7 cellular contexts compared by ENCODE assay signal in the genomic region with DNA sequence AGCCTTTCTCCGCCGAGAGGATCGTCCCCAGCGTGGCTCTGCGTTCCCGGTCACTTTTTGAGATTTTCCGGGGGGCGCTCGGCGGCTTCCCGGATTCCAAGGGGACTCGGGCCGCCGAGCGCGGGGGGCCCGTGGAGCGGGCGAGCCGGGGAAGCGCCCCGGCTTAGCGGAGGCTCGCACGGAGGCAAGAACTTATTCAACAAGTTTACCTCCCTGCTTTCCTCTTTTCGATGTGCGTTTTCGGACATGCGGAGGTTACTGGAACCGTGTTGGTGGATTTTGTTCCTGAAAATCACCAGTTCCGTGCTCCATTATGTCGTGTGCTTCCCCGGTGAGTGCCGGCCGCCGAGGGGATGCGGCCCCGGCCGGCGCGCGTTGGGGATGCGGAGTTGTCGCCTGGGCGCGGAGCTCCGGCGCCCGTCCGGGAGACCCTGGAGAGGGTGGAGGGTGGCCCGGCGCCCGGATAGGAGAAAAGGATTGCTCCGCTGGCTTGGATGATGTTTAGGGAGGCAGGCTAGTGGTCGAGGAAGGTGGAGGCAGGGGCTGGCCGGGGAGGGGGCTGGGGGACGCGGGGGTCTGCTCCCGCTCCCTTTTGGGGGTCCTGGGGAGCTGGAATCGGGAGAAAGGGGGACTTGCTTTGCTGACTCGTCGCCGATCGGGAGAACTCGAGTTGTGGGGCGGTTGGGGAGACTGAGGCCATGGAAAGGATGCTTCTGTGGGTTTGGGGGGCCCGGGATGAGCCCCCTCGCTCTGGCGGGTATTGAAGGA. TPM values are rescaled to one million over a fixed set of nuclear protein-coding genes. Genes with fewer than 3 reads are reported as not detected.
DNase-seq lines count a peak whose midpoint lies in the region; ATAC-seq and TF ChIP-seq lines count a peak whose summit lies in the region.

No MANE protein-coding gene starts in this region.

- no peaks in the 10 kb centered on the region for H3K36me3 ChIP-seq in osteoblast (ENCODE audit: insufficient read depth, low read length)

- peak; percentile 3 for ATAC-seq in GM19324 (IDR thresholded peaks at IDR 0.05; ENCODE audit: low FRiP score, unreplicated experiment)

- DNase-seq in RPMI8226: peak; percentile 27
- DNase-seq in fibroblast of mammary gland (ENCODE audit: low read depth): no peak
- DNase-seq in osteoblast (ENCODE audit: insufficient read length, low spot score, missing footprints): peak; percentile 65
- no peak for DNase-seq in NCI-H2171 (lab: John Stamatoyannopoulos, UW)
- no peak for DNase-seq in putamen (ENCODE audit: low spot score)
- no peak for DNase-seq in effector CD8-positive, alpha-beta T cell (lab: John Stamatoyannopoulos, UW)

- no peak for TF ChIP-seq CTCF in fibroblast of mammary gland (conservative IDR thresholded peaks at IDR 0.05; ENCODE audit: control insufficient read depth, insufficient read depth, low read depth, low read length)
- no peak for TF ChIP-seq CTCF in osteoblast (IDR thresholded peaks at IDR 0.05; ENCODE audit: extremely low read depth, low read depth, low read length)

- peaks cover 9% of the 10 kb centered on the region for H4K20me1 ChIP-seq in osteoblast (ENCODE audit: insufficient read depth, low read length)

- peak overlapping the region; percentile 52 for H2AFZ ChIP-seq in osteoblast (ENCODE audit: low read length)

- H3K27me3 ChIP-seq in osteoblast (ENCODE audit: insufficient read depth, low read length): no peaks in the 10 kb centered on the region

- H3K27ac ChIP-seq in osteoblast (ENCODE audit: low read depth, low read length): peak overlapping the region; percentile 87

- H3K4me1 ChIP-seq in osteoblast (ENCODE audit: insufficient read depth, low read length): peaks cover 28% of the 10 kb centered on the region

- peak overlapping the region; percentile 96 for H3K4me2 ChIP-seq in osteoblast (ENCODE audit: insufficient read depth, low read length)

- no peaks in the 10 kb centered on the region for H3K9me3 ChIP-seq in osteoblast (ENCODE audit: low read depth, low read length)

- H3K79me2 ChIP-seq in osteoblast (ENCODE audit: insufficient read depth, low read length): peaks cover 51% of the 10 kb centered on the region

- H3K4me3 ChIP-seq in fibroblast of mammary gland (ENCODE audit: control insufficient read depth, low read depth, low read length): peak overlapping the region; percentile 89
- H3K4me3 ChIP-seq in osteoblast (ENCODE audit: insufficient read depth, low read length): peak overlapping the region; percentile 92

RNA-seq across cellular contexts. Expression of gene PTPRG, which starts 0.9 kb away (rescaled TPM):
- 148 TPM in 2 replicates for total RNA-seq in osteoblast

Comparison
In these comparisons a context has a peak if more than half of its experiments do, and no peak if none do; other contexts are left out.
1. DNase-seq: peak in RPMI8226 (single experiment) and osteoblast (single experiment); none in fibroblast of mammary gland (single experiment), NCI-H2171 (single experiment), putamen (single experiment) and effector CD8-positive, alpha-beta T cell (single experiment).